ENCODE assay signal across 9 cellular contexts in genomic region chr1:84862810-84863251, GRCh38. TPM values are rescaled to one million over a fixed set of nuclear protein-coding genes. Genes with fewer than 3 reads are reported as not detected.
A peak's percentile ranks its signal among the peaks of the same experiment; 100 is the strongest.
DNase-seq lines count a peak whose midpoint lies in the region; ATAC-seq, FAIRE-seq and TF ChIP-seq lines count a peak whose summit lies in the region.
"Had no signal": no experiment of that assay in that cellular context is flagged by ENCODE, and none has a peak within 500 bp of the region (broad histone marks: within the 10 kb centered on the region; RNA-seq: fewer than 3 reads in every experiment).

No MANE protein-coding gene starts in this region.

- FAIRE-seq in GM19239 (lab: Jason Lieb, UNC): peak; percentile 96

- ATAC-seq in HG03039 (IDR thresholded peaks at IDR 0.05; ENCODE audit: unreplicated experiment) (peak; percentile 92), left lobe of liver (no peak), SK-N-SH treated with all-trans-retinoic acid at 6 μM for 48 hours (no peak)
- ATAC-seq: HCT116 had no signal

- DNase-seq in GM19239 (ENCODE audit: insufficient read length, low spot score) (peak; percentile 28), left lobe of liver (ENCODE audit: low spot score) (no peak), cerebellum (ENCODE audit: low spot score) (no peak), coronary artery (ENCODE audit: low spot score) (no peak)
- peak; percentile 28 for DNase-seq in activated CD8-positive, alpha-beta memory T cell treated with anti-CD3 and anti-CD28 coated beads, Interleukin-2, amount 50 U/mL, for 1 hour (ENCODE audit: extremely low read depth)
- peak; percentile 54 for DNase-seq in stimulated activated CD4-positive, alpha-beta T cell treated with anti-CD3 and anti-CD28 coated beads, Interleukin-4, amount 100 ng/mL, for 24 hours

- H3K27ac ChIP-seq in coronary artery: no peak overlapping the region

- no peak overlapping the region for H3K4me3 ChIP-seq in coronary artery

- no peak for TF ChIP-seq CTCF in coronary artery (IDR thresholded peaks at IDR 0.05)

TF ChIP-seq in SK-N-SH treated with all-trans-retinoic acid at 6 μM for 48 hours, 23 proteins besides CTCF, POLR2A, EP300 and RAD21:
- no peak for TF ChIP-seq TOX (CRISPR knock-in tag; IDR thresholded peaks at IDR 0.05; ENCODE audit: borderline replicate concordance)

RNA-seq across cellular contexts. Expression of gene LPAR3, which starts 30.2 kb away (rescaled TPM):
- total RNA-seq in left lobe of liver (0.08 TPM), cerebellum (0.27 TPM)

Comparison
In these comparisons a context has a peak if more than half of its experiments do, and no peak if none do; other contexts are left out.
1. DNase-seq: peak in GM19239 (single experiment), activated CD8-positive, alpha-beta memory T cell treated with anti-CD3 and anti-CD28 coated beads, Interleukin-2, amount 50 U/mL, for 1 hour (single experiment) and stimulated activated CD4-positive, alpha-beta T cell treated with anti-CD3 and anti-CD28 coated beads, Interleukin-4, amount 100 ng/mL, for 24 hours (single experiment); none in left lobe of liver (single experiment), cerebellum (single experiment) and coronary artery (single experiment).